Comparison of ENCODE assay signal across 1 cellular context in genomic region chr19:58513694-58514563, GRCh38.
TF ChIP-seq lines count a peak whose summit lies in the region.

No MANE protein-coding gene starts in this region.

TF ChIP-seq in GM12878, 131 proteins besides CTCF, POLR2A, EP300 and RAD21 (continued from another document and continues in another):
- TF ChIP-seq, protein P1, sequence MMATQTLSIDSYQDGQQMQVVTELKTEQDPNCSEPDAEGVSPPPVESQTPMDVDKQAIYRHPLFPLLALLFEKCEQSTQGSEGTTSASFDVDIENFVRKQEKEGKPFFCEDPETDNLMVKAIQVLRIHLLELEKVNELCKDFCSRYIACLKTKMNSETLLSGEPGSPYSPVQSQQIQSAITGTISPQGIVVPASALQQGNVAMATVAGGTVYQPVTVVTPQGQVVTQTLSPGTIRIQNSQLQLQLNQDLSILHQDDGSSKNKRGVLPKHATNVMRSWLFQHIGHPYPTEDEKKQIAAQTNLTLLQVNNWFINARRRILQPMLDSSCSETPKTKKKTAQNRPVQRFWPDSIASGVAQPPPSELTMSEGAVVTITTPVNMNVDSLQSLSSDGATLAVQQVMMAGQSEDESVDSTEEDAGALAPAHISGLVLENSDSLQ (IDR thresholded peaks at IDR 0.05), result no peak
- peak; percentile 70 for TF ChIP-seq CHD2 (IDR thresholded peaks at IDR 0.05; ENCODE audit: borderline replicate concordance, low read depth, low read length)
- TF ChIP-seq, protein P2, sequence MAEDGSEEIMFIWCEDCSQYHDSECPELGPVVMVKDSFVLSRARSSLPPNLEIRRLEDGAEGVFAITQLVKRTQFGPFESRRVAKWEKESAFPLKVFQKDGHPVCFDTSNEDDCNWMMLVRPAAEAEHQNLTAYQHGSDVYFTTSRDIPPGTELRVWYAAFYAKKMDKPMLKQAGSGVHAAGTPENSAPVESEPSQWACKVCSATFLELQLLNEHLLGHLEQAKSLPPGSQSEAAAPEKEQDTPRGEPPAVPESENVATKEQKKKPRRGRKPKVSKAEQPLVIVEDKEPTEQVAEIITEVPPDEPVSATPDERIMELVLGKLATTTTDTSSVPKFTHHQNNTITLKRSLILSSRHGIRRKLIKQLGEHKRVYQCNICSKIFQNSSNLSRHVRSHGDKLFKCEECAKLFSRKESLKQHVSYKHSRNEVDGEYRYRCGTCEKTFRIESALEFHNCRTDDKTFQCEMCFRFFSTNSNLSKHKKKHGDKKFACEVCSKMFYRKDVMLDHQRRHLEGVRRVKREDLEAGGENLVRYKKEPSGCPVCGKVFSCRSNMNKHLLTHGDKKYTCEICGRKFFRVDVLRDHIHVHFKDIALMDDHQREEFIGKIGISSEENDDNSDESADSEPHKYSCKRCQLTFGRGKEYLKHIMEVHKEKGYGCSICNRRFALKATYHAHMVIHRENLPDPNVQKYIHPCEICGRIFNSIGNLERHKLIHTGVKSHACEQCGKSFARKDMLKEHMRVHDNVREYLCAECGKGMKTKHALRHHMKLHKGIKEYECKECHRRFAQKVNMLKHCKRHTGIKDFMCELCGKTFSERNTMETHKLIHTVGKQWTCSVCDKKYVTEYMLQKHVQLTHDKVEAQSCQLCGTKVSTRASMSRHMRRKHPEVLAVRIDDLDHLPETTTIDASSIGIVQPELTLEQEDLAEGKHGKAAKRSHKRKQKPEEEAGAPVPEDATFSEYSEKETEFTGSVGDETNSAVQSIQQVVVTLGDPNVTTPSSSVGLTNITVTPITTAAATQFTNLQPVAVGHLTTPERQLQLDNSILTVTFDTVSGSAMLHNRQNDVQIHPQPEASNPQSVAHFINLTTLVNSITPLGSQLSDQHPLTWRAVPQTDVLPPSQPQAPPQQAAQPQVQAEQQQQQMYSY (CRISPR knock-in tag; IDR thresholded peaks at IDR 0.05), result no peak
- peak; percentile 38 to 92; a peak in 1 of 3 replicates for TF ChIP-seq EGR1 (IDR thresholded peaks at IDR 0.05; ENCODE audit: borderline replicate concordance in 1 of 2, low read depth in 2 of 2, low read length in 2 of 2)
- no peak for TF ChIP-seq BRCA1 (IDR thresholded peaks at IDR 0.05; ENCODE audit: low read depth, low read length)
- 0 out of 2 replicates have a peak, but pooled peaks have one; percentile 24 for TF ChIP-seq IRF4 (IDR thresholded peaks at IDR 0.05; ENCODE audit: low read depth, low read length)
- peak; percentile 42; the same call in 1 of the 2 replicates for TF ChIP-seq IRF3 (IDR thresholded peaks at IDR 0.05)
- no peak for TF ChIP-seq CEBPB (IDR thresholded peaks at IDR 0.05; ENCODE audit: borderline replicate concordance in 1 of 2, low read depth in 2 of 2, low read length in 2 of 2)
- peak; percentile 83 for TF ChIP-seq RELA (IDR thresholded peaks at IDR 0.05; ENCODE audit: borderline replicate concordance, partially characterized antibody)
- TF ChIP-seq EED (IDR thresholded peaks at IDR 0.05; ENCODE audit: low read depth), result no peak
- peak; percentile 51; the same call in 1 of the 2 replicates for TF ChIP-seq SMAD5 (IDR thresholded peaks at IDR 0.05; ENCODE audit: low read depth)
- no peak for TF ChIP-seq STAT3 (IDR thresholded peaks at IDR 0.05; ENCODE audit: low read depth, low read length)
- no peak for TF ChIP-seq SMAD1 (IDR thresholded peaks at IDR 0.05; ENCODE audit: low read depth, partially characterized antibody)
- no peak for TF ChIP-seq ZNF384 (IDR thresholded peaks at IDR 0.05; ENCODE audit: borderline replicate concordance, low read depth, low read length)
- peak; percentile 58 for TF ChIP-seq KLF5 (IDR thresholded peaks at IDR 0.05; ENCODE audit: partially characterized antibody)
- peak; percentile 73; the same call in 1 of the 2 replicates for TF ChIP-seq STAT1 (conservative IDR thresholded peaks at IDR 0.05)
- no peak for TF ChIP-seq PAX8 (IDR thresholded peaks at IDR 0.05)
- TF ChIP-seq RAD51 (IDR thresholded peaks at IDR 0.05), result no peak
- TF ChIP-seq REST (IDR thresholded peaks at IDR 0.05; ENCODE audit: low read depth, low read length), result no peak
- TF ChIP-seq SRF (IDR thresholded peaks at IDR 0.05; ENCODE audit: low read depth in 2 of 2, low read length in 2 of 2), result no peak
- no peak for TF ChIP-seq SREBF2 (IDR thresholded peaks at IDR 0.05; ENCODE audit: low read length)
- TF ChIP-seq, protein P3, sequence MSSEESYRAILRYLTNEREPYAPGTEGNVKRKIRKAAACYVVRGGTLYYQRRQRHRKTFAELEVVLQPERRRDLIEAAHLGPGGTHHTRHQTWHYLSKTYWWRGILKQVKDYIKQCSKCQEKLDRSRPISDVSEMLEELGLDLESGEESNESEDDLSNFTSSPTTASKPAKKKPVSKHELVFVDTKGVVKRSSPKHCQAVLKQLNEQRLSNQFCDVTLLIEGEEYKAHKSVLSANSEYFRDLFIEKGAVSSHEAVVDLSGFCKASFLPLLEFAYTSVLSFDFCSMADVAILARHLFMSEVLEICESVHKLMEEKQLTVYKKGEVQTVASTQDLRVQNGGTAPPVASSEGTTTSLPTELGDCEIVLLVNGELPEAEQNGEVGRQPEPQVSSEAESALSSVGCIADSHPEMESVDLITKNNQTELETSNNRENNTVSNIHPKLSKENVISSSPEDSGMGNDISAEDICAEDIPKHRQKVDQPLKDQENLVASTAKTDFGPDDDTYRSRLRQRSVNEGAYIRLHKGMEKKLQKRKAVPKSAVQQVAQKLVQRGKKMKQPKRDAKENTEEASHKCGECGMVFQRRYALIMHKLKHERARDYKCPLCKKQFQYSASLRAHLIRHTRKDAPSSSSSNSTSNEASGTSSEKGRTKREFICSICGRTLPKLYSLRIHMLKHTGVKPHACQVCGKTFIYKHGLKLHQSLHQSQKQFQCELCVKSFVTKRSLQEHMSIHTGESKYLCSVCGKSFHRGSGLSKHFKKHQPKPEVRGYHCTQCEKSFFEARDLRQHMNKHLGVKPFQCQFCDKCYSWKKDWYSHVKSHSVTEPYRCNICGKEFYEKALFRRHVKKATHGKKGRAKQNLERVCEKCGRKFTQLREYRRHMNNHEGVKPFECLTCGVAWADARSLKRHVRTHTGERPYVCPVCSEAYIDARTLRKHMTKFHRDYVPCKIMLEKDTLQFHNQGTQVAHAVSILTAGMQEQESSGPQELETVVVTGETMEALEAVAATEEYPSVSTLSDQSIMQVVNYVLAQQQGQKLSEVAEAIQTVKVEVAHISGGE (CRISPR knock-in tag; IDR thresholded peaks at IDR 0.05), result no peak
- 0 out of 2 replicates have a peak, but pooled peaks have one; percentile 51 for TF ChIP-seq ZNF24 (IDR thresholded peaks at IDR 0.05)
- no peak for TF ChIP-seq CHD1 (IDR thresholded peaks at IDR 0.05; ENCODE audit: low read depth, low read length)
- TF ChIP-seq, protein P4, sequence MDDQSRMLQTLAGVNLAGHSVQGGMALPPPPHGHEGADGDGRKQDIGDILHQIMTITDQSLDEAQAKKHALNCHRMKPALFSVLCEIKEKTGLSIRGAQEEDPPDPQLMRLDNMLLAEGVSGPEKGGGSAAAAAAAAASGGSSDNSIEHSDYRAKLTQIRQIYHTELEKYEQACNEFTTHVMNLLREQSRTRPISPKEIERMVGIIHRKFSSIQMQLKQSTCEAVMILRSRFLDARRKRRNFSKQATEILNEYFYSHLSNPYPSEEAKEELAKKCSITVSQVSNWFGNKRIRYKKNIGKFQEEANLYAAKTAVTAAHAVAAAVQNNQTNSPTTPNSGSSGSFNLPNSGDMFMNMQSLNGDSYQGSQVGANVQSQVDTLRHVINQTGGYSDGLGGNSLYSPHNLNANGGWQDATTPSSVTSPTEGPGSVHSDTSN (IDR thresholded peaks at IDR 0.05; ENCODE audit: insufficient replicate concordance, low read depth, low read length), result no peak
- peak; percentile 61; the same call in 1 of the 2 replicates for TF ChIP-seq TCF3 (IDR thresholded peaks at IDR 0.05; ENCODE audit: borderline replicate concordance, insufficient read depth, low read depth, low read length)
- TF ChIP-seq JUNB (IDR thresholded peaks at IDR 0.05), result no peak
- TF ChIP-seq, protein P5, sequence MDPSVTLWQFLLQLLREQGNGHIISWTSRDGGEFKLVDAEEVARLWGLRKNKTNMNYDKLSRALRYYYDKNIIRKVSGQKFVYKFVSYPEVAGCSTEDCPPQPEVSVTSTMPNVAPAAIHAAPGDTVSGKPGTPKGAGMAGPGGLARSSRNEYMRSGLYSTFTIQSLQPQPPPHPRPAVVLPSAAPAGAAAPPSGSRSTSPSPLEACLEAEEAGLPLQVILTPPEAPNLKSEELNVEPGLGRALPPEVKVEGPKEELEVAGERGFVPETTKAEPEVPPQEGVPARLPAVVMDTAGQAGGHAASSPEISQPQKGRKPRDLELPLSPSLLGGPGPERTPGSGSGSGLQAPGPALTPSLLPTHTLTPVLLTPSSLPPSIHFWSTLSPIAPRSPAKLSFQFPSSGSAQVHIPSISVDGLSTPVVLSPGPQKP (IDR thresholded peaks at IDR 0.05; ENCODE audit: low read depth, low read length), result peak; percentile 55; the same call in 1 of the 2 replicates
- TF ChIP-seq NRF1 (conservative IDR thresholded peaks at IDR 0.05; ENCODE audit: low read depth, low read length), result peak; percentile 81
- TF ChIP-seq CBX5 (IDR thresholded peaks at IDR 0.05; ENCODE audit: low read depth), result no peak
- TF ChIP-seq, protein P6, sequence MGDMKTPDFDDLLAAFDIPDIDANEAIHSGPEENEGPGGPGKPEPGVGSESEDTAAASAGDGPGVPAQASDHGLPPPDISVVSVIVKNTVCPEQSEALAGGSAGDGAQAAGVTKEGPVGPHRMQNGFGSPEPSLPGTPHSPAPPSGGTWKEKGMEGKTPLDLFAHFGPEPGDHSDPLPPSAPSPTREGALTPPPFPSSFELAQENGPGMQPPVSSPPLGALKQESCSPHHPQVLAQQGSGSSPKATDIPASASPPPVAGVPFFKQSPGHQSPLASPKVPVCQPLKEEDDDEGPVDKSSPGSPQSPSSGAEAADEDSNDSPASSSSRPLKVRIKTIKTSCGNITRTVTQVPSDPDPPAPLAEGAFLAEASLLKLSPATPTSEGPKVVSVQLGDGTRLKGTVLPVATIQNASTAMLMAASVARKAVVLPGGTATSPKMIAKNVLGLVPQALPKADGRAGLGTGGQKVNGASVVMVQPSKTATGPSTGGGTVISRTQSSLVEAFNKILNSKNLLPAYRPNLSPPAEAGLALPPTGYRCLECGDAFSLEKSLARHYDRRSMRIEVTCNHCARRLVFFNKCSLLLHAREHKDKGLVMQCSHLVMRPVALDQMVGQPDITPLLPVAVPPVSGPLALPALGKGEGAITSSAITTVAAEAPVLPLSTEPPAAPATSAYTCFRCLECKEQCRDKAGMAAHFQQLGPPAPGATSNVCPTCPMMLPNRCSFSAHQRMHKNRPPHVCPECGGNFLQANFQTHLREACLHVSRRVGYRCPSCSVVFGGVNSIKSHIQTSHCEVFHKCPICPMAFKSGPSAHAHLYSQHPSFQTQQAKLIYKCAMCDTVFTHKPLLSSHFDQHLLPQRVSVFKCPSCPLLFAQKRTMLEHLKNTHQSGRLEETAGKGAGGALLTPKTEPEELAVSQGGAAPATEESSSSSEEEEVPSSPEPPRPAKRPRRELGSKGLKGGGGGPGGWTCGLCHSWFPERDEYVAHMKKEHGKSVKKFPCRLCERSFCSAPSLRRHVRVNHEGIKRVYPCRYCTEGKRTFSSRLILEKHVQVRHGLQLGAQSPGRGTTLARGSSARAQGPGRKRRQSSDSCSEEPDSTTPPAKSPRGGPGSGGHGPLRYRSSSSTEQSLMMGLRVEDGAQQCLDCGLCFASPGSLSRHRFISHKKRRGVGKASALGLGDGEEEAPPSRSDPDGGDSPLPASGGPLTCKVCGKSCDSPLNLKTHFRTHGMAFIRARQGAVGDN (IDR thresholded peaks at IDR 0.05), result peak; percentile 95
- no peak for TF ChIP-seq CREM (IDR thresholded peaks at IDR 0.05; ENCODE audit: low read depth)
- TF ChIP-seq, protein P7, sequence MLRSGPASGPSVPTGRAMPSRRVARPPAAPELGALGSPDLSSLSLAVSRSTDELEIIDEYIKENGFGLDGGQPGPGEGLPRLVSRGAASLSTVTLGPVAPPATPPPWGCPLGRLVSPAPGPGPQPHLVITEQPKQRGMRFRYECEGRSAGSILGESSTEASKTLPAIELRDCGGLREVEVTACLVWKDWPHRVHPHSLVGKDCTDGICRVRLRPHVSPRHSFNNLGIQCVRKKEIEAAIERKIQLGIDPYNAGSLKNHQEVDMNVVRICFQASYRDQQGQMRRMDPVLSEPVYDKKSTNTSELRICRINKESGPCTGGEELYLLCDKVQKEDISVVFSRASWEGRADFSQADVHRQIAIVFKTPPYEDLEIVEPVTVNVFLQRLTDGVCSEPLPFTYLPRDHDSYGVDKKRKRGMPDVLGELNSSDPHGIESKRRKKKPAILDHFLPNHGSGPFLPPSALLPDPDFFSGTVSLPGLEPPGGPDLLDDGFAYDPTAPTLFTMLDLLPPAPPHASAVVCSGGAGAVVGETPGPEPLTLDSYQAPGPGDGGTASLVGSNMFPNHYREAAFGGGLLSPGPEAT (IDR thresholded peaks at IDR 0.05; ENCODE audit: low read depth), result no peak
- peak; percentile 97 for TF ChIP-seq ZNF207 (IDR thresholded peaks at IDR 0.05; ENCODE audit: borderline replicate concordance)
- TF ChIP-seq PML (IDR thresholded peaks at IDR 0.05; ENCODE audit: low read length), result peak; percentile 24; the same call in 1 of the 2 replicates
- TF ChIP-seq MAX (IDR thresholded peaks at IDR 0.05; ENCODE audit: low read depth, low read length), result peak; percentile 78; the same call in 1 of the 2 replicates
